In the genomic region with DNA sequence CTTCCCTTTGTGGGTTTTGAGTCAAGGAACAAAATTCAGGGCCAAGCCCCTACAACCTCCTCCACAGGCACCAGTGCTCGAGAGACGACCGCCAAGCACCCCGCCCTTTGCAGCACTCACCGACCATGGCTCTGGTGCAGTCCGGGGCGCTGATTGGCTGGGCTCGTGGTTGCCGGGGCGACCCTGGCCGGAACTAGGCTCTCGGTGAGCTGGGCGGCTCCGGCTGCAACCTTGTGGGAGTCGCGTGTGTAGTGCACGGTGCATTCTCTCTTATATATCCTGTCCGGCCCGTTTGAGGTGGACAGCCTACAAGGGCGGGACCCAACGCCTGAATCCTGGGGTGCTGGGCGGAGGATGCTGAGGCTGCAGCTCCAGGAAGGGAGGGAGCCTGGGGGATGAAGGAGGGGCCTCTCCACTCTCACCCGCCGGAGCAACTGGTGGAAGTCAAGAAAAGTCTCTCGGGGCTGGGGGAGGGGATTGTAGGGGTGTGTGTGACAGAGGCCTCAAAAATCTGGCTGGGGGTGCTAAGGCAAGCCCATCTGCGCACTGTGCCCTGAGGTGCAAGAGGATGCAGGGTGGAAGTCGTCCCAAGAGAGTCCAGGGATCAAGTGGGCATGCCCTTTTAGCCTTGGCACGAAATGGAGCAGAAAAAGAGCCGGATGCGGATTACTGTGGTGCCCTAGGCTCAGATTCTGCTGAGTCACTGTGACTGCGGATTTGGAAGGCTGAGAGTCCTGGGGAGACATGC, we compare ENCODE assay signal across 8 cellular contexts. TPM values are rescaled to one million over a fixed set of nuclear protein-coding genes. Genes with fewer than 3 reads are reported as not detected.
DNase-seq lines count a peak whose midpoint lies in the region; ATAC-seq and TF ChIP-seq lines count a peak whose summit lies in the region.

A gene (minus strand): TSS at position 248 of the 748 bp plus-strand sequence. CDS start 121 bp downstream, at position 127.

- ATAC-seq in GM18868 (IDR thresholded peaks at IDR 0.05; ENCODE audit: unreplicated experiment) (peak; percentile 97), HG03135 (IDR thresholded peaks at IDR 0.05; ENCODE audit: unreplicated experiment) (peak; percentile 99)

- POLR2A ChIA-PET in AG04449 (lab: Yijun Ruan, JAX) = interaction anchor here (0.6 to 3.4 kb wide), 8 partner anchors 9 to 331 kb away, joined by 3 to 11 read pairs (median 4); a partner anchor contains a TSS

- CTCF ChIA-PET in AG04449 (lab: Yijun Ruan, JAX) = interaction anchor here (0.7 to 9.6 kb wide), 6 partner anchors 9 to 328 kb away, joined by 3 to 69 read pairs (median 3); a partner anchor contains a TSS

- TF ChIP-seq CTCF in AG04449 (IDR thresholded peaks at IDR 0.05; ENCODE audit: insufficient read depth, low read length, missing control alignments) (no peak), kidney epithelial cell (IDR thresholded peaks at IDR 0.05; ENCODE audit: insufficient read depth, low read length, poor library complexity, severe bottlenecking) (no peak)

- H3K4me3 ChIP-seq in AG04449 (ENCODE audit: low read depth, low read length) (peak within 1 kb of the TSS; percentile 68), kidney epithelial cell (ENCODE audit: low read depth, low read length) (peak within 1 kb of the TSS; percentile 47)

- DNase-seq in AG04449 (ENCODE audit: low read depth, low spot score) (peak; percentile 75), NCI-H2227 (lab: John Stamatoyannopoulos, UW; ENCODE audit: unreplicated experiment) (peak; percentile 94), cerebellum (ENCODE audit: low spot score) (peak; percentile 92), kidney epithelial cell (ENCODE audit: low read depth) (peak; percentile 79)
- DNase-seq in activated CD4-positive, alpha-beta T cell treated with anti-CD3 and anti-CD28 coated beads for 1 hour = peak; percentile 70
- peak; percentile 84 to 87 for DNase-seq in stimulated activated CD4-positive, alpha-beta T cell treated with anti-CD3 and anti-CD28 coated beads, Interleukin-15, amount 100 ng/mL, for 48 hours (ENCODE audit: low read depth in 2 of 2)

- no peaks in the 10 kb centered on the region for H3K36me3 ChIP-seq in kidney epithelial cell (ENCODE audit: control insufficient read depth, insufficient read depth, low read length)

- H3K27me3 ChIP-seq in kidney epithelial cell (ENCODE audit: control insufficient read depth, insufficient read depth, low read length) = no peaks in the 10 kb centered on the region

RNA-seq across cellular contexts. Expression of the gene that starts here (rescaled TPM):
- total RNA-seq in cerebellum = 9.1 TPM
- 38.7 and 72.7 TPM in 2 replicates for total RNA-seq in kidney epithelial cell

Comparison
In these comparisons a context has a peak if more than half of its experiments do, and no peak if none do; other contexts are left out.
1. Peak in every context shown above with its lines: DNase-seq, ATAC-seq and H3K4me3 ChIP-seq.